ENCODE assay signal across 28 cellular contexts in genomic region chr2:85972355-85972754, GRCh38.
"Had no signal": no experiment of that assay in that cellular context is flagged by ENCODE, and none has a peak within 500 bp of the region (broad histone marks: within the 10 kb centered on the region; RNA-seq: fewer than 3 reads in every experiment).

No MANE protein-coding gene starts in this region.

- H3K27ac Mint-ChIP-seq: activated CD8-positive, alpha-beta T cell treated with anti-CD3 and anti-CD28 coated beads, Interleukin-2, amount 10 ng/mL, durations not matched to agents 7 days and 5 days; activated naive CD4-positive, alpha-beta T cell treated with anti-CD3 and anti-CD28 coated beads, Interleukin-2, amount 50 U/mL, for 24 hours; T-helper 17 cell; WTC11 had no signal

- H3K4me1 Mint-ChIP-seq: activated naive CD4-positive, alpha-beta T cell treated with anti-CD3 and anti-CD28 coated beads, Interleukin-2, amount 50 U/mL, for 24 hours; T-helper 17 cell; WTC11 had no signal

- H3K36me3 ChIP-seq: breast epithelium, MG63, Peyer's patch, SJSA1 had no signal

- H3K36me3 Mint-ChIP-seq: activated naive CD4-positive, alpha-beta T cell treated with anti-CD3 and anti-CD28 coated beads, Interleukin-2, amount 50 U/mL, for 24 hours had no signal

- H3K9me3 ChIP-seq: breast epithelium, Peyer's patch, SJSA1 had no signal

- DNase-seq: activated CD4-positive, alpha-beta T cell treated with anti-CD3 and anti-CD28 coated beads for 48 hours; activated CD4-positive, alpha-beta T cell treated with anti-CD3 and anti-CD28 coated beads, Interleukin-2, amount 50 U/mL, for 4 hours; activated CD4-positive, CD25-positive, alpha-beta regulatory T cell treated with anti-CD3 and anti-CD28 coated beads, Interleukin-2, amount 50 U/mL, for 72 hours; activated CD8-positive, alpha-beta memory T cell treated with anti-CD3 and anti-CD28 coated beads, Interleukin-2, amount 50 U/mL, for 48 hours; activated CD8-positive, alpha-beta T cell treated with anti-CD3 and anti-CD28 coated beads, Interleukin-2, amount 10 ng/mL, durations not matched to agents 7 days and 5 days; activated naive CD4-positive, alpha-beta T cell; activated T-cell treated with anti-CD3 and anti-CD28 coated beads, Interleukin-2, amount 50 U/mL, for 1 hour; aorta; caudate nucleus; IMR-90; MG63; NCI-H1092; NCI-H1417; NCI-H1930; NCI-H2171; NCI-H2227 treated with DMSO at 0.1 percent for 48 hours; NCI-H526; NCI-H774; Peyer's patch; SHP77; SW 1271; T-helper 17 cell; T-helper 9 cell had no signal

- ATAC-seq: activated CD8-positive, alpha-beta T cell treated with anti-CD3 and anti-CD28 coated beads, Interleukin-2, amount 10 ng/mL, durations not matched to agents 7 days and 5 days; SK-N-SH treated with all-trans-retinoic acid at 6 μM for 48 hours; T-helper 17 cell; WTC11 had no signal

- H3K4me3 Mint-ChIP-seq: activated CD8-positive, alpha-beta T cell treated with anti-CD3 and anti-CD28 coated beads, Interleukin-2, amount 10 ng/mL, durations not matched to agents 7 days and 5 days; activated naive CD4-positive, alpha-beta T cell treated with anti-CD3 and anti-CD28 coated beads, Interleukin-2, amount 50 U/mL, for 24 hours; T-helper 17 cell; WTC11 had no signal

- H3K4me1 ChIP-seq: breast epithelium, Peyer's patch, SJSA1 had no signal

- H3K4me3 ChIP-seq: breast epithelium, MG63, Peyer's patch, SJSA1 had no signal

- H3K27me3 Mint-ChIP-seq: activated naive CD4-positive, alpha-beta T cell treated with anti-CD3 and anti-CD28 coated beads, Interleukin-2, amount 50 U/mL, for 24 hours had no signal

- H3K9me3 Mint-ChIP-seq: activated naive CD4-positive, alpha-beta T cell treated with anti-CD3 and anti-CD28 coated beads, Interleukin-2, amount 50 U/mL, for 24 hours had no signal
